In genomic region chr1:185526318-185527307, GRCh38 we compare ENCODE assay signal across 10 cellular contexts.
DNase-seq lines count a peak whose midpoint lies in the region; ATAC-seq, FAIRE-seq and TF ChIP-seq lines count a peak whose summit lies in the region.
"Had no signal": no experiment of that assay in that cellular context is flagged by ENCODE, and none has a peak within 500 bp of the region (broad histone marks: within the 10 kb centered on the region; RNA-seq: fewer than 3 reads in every experiment).

No MANE protein-coding gene starts in this region.

- TF ChIP-seq EP300 in GM12878 (IDR thresholded peaks at IDR 0.05; ENCODE audit: borderline replicate concordance in 1 of 2, control insufficient read depth in 1 of 2, low read depth in 2 of 2, low read length in 2 of 2), result no peak

- no peak overlapping the region for H3K4me3 ChIP-seq in GM12878

- RAD21 ChIA-PET in GM12878 (lab: Charles Lee; ENCODE audit: unreplicated experiment), result no interaction called here

- TF ChIP-seq CTCF in GM12878 (IDR thresholded peaks at IDR 0.05 in 2 of 3, conservative IDR thresholded peaks at IDR 0.05 in 1 of 3; ENCODE audit: control insufficient read depth in 2 of 3, extremely low read depth in 1 of 3, insufficient read depth in 1 of 3, low read depth in 3 of 3, low read length in 3 of 3), result no peak

- ATAC-seq in GM18867 (IDR thresholded peaks at IDR 0.05; ENCODE audit: unreplicated experiment), result peak; percentile 100
- peak; percentile 100 for ATAC-seq in GM21619 (IDR thresholded peaks at IDR 0.05; ENCODE audit: unreplicated experiment)
- peak; percentile 99 for ATAC-seq in HG03175 (IDR thresholded peaks at IDR 0.05; ENCODE audit: unreplicated experiment)
- ATAC-seq in GM12878, result peak; percentile 95

- WGBS in GM12878 (ENCODE audit: insufficient coverage, insufficient replicate concordance, low lambda C conversion rate, missing lambda C conversion rate), result 0% methylated on average over 1 of the region's 1 CpG

- peak overlapping the region; percentile 6 for H3K4me2 ChIP-seq in GM12878 (ENCODE audit: control insufficient read depth, insufficient read depth)

- no TSS peak for BruUV-seq in GM12878 (replicated peaks; lab: Mats Ljungman, UMichigan)

- intact Hi-C loops in GM12878 (cut with micrococcal nuclease; ENCODE audit: unreplicated experiment), result no loop called here

- no peaks in the 10 kb centered on the region for H3K79me2 ChIP-seq in GM12878 (ENCODE audit: control insufficient read depth, insufficient read depth, low read length)

- no peak overlapping the region for H2AFZ ChIP-seq in GM12878 (ENCODE audit: control insufficient read depth, low read depth, low read length)

- POLR2A ChIA-PET in GM12878 (lab: Charles Lee), result interaction anchor here (0.6 kb wide), 1 partner anchor 201 kb away, joined by 3 read pairs; no protein-coding TSS in a partner anchor

- H4K20me1 ChIP-seq in GM12878 (ENCODE audit: control insufficient read depth, insufficient read depth), result no peaks in the 10 kb centered on the region

- SMC1A ChIA-PET in GM12878 (lab: Charles Lee; ENCODE audit: uncharacterized antibody, unreplicated experiment), result interaction anchor here (0.8 kb wide), 1 partner anchor 37 kb away, joined by 3 read pairs; no protein-coding TSS in a partner anchor

- CTCF ChIA-PET in GM12878 (lab: Yijun Ruan, JAX), result no interaction called here

- no peak for TF ChIP-seq POLR2A in GM12878 (IDR thresholded peaks at IDR 0.05; ENCODE audit: low read depth, low read length)

- H3K27me3 ChIP-seq in GM12878 (replicated peaks in 1 of 2; ENCODE audit: control insufficient read depth in 2 of 2, insufficient read depth in 2 of 2, low read length in 1 of 2), result no peaks in the 10 kb centered on the region

- no peak for TF ChIP-seq RAD21 in GM12878 (IDR thresholded peaks at IDR 0.05; ENCODE audit: insufficient read depth, low read depth, low read length)

- no peak overlapping the region for H3K27ac ChIP-seq in GM12878 (ENCODE audit: control insufficient read depth, insufficient read depth)

- 0 out of 2 replicates have a peak, but pooled peaks cover 8% of the 10 kb centered on the region for H3K4me1 ChIP-seq in GM12878 (ENCODE audit: control insufficient read depth, insufficient read depth, low read length)

- H3K9me3 ChIP-seq in GM12878 (replicated peaks; ENCODE audit: control insufficient read depth, insufficient read depth, low read length), result no peaks in the 10 kb centered on the region; the same call in 2 of the 3 replicates

- DNase-seq in GM12878 (ENCODE audit: low read depth, low spot score) (peak; percentile 27), SKM-1 treated with dmso at 0.1 percent for 144 hours (lab: John Stamatoyannopoulos, UW; ENCODE audit: unreplicated experiment) (no peak), AG20443 (ENCODE audit: low spot score) (no peak), COLO668 (lab: John Stamatoyannopoulos, UW; ENCODE audit: unreplicated experiment) (no peak), HT-29 (ENCODE audit: low spot score) (no peak)
- DNase-seq: Calu3, NCI-H1694 had no signal

- H3K36me3 ChIP-seq in GM12878 (ENCODE audit: control insufficient read depth in 2 of 2, insufficient read depth in 2 of 2, low read length in 1 of 2), result no peaks in the 10 kb centered on the region

- no peak overlapping the region for H3K9ac ChIP-seq in GM12878 (ENCODE audit: control insufficient read depth, insufficient read depth, low read length)

- peak; percentile 65 for FAIRE-seq in GM12878 (lab: Jason Lieb, UNC)

- in situ Hi-C loops in GM12878 (cut with MboI), result no loop called here

TF ChIP-seq in GM12878, 131 proteins besides CTCF, POLR2A, EP300 and RAD21:
- TF ChIP-seq POLR2AphosphoS5 (IDR thresholded peaks at IDR 0.05; ENCODE audit: low read length) (no peak), STAT3 (IDR thresholded peaks at IDR 0.05; ENCODE audit: low read depth, low read length) (no peak), PRDM15 (CRISPR knock-in tag; IDR thresholded peaks at IDR 0.05) (no peak), YBX1 (IDR thresholded peaks at IDR 0.05) (no peak), SPI1 (IDR thresholded peaks at IDR 0.05; ENCODE audit: borderline replicate concordance, insufficient read depth, low read depth, low read length) (0 out of 2 replicates have a peak, but pooled peaks have one; percentile 2), POU2F2 (IDR thresholded peaks at IDR 0.05; ENCODE audit: borderline replicate concordance, low read depth, low read length) (peak; percentile 96), CEBPB (IDR thresholded peaks at IDR 0.05; ENCODE audit: borderline replicate concordance in 1 of 2, low read depth in 2 of 2, low read length in 2 of 2) (no peak)
